Comparison of ENCODE assay signal across 13 cellular contexts in the genomic region with DNA sequence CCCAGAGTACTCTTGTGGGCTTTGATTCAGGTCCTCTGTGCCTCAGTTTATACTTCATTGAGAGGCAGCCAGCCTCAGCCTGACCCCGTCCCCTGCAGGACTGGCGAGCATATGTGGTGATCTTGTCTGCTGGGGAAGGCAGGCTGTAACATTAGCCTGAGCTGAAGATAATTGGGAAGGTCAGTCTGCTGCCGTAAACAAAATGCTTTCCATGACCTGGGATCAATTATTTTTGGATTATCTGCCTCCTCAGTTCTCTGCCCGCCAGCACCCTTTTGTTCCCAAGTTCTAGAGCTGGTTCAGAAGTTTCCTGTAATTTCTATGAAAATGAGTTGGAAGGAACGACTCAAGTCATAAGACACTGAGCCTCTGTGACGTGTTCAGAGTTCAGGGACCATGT. TPM values are rescaled to one million over a fixed set of nuclear protein-coding genes. Genes with fewer than 3 reads are reported as not detected.
A peak's percentile ranks its signal among the peaks of the same experiment; 100 is the strongest.
DNase-seq lines count a peak whose midpoint lies in the region; ATAC-seq, FAIRE-seq and TF ChIP-seq lines count a peak whose summit lies in the region.
"Had no signal": no experiment of that assay in that cellular context is flagged by ENCODE, and none has a peak within 500 bp of the region (broad histone marks: within the 10 kb centered on the region; RNA-seq: fewer than 3 reads in every experiment).

No MANE protein-coding gene starts in this region.

- intact Hi-C loops in body of pancreas (cut with DNase I), result no loop called here

- H3K27ac Mint-ChIP-seq in IgD-negative memory B cell, result peak overlapping the region; percentile 80 to 92 (median 87)
- peak overlapping the region; percentile 85 for H3K27ac Mint-ChIP-seq in central memory CD8-positive, alpha-beta T cell (ENCODE audit: low read depth)

- no peaks in the 10 kb centered on the region for H3K27me3 Mint-ChIP-seq in IgD-negative memory B cell
- no peaks in the 10 kb centered on the region for H3K27me3 Mint-ChIP-seq in central memory CD8-positive, alpha-beta T cell

- TF ChIP-seq RAD21 in SK-N-SH (IDR thresholded peaks at IDR 0.05; ENCODE audit: low read length), result no peak

- H3K79me2 ChIP-seq in SK-N-SH (ENCODE audit: insufficient read depth), result peaks cover 61% of the 10 kb centered on the region
- peaks cover 49% of the 10 kb centered on the region for H3K79me2 ChIP-seq in parathyroid adenoma

- H3K4me1 Mint-ChIP-seq in IgD-negative memory B cell, result peaks cover 46 to 59% (median 49%) of the 10 kb centered on the region in 3 donors
- peaks cover 72% of the 10 kb centered on the region for H3K4me1 Mint-ChIP-seq in central memory CD8-positive, alpha-beta T cell

- no peak for FAIRE-seq in GM12891 (lab: Jason Lieb, UNC)

- CTCF ChIA-PET in SK-N-SH (lab: Yijun Ruan, JAX), result interaction anchor here (1.4 kb wide), 3 partner anchors 11 to 78 kb away, joined by 3 to 4 read pairs (median 4); no protein-coding TSS in a partner anchor

- TF ChIP-seq POLR2A in body of pancreas (IDR thresholded peaks at IDR 0.05) (no peak), GM12891 (IDR thresholded peaks at IDR 0.05; ENCODE audit: low read depth, low read length) (no peak)

- H3K27ac ChIP-seq in SK-N-SH (ENCODE audit: low read depth in 2 of 2, low read length in 1 of 2) (no peak overlapping the region; a peak in 1 of 4 replicates), parathyroid adenoma (peak overlapping the region; percentile 58), body of pancreas (no peak overlapping the region)
- H3K27ac ChIP-seq: foreskin keratinocyte had no signal

- H2AFZ ChIP-seq in SK-N-SH (ENCODE audit: low read depth) (no peak overlapping the region), parathyroid adenoma (no peak overlapping the region)

- DNase-seq in SK-N-SH (peak; percentile 7), body of pancreas (no peak), GM12891 (ENCODE audit: insufficient read length, low spot score) (no peak)
- DNase-seq in central memory CD8-positive, alpha-beta T cell (ENCODE audit: low spot score in 2 of 2), result no peak
- DNase-seq: 8988T; activated CD8-positive, alpha-beta memory T cell treated with anti-CD3 and anti-CD28 coated beads for 24 hours; aorta; foreskin keratinocyte had no signal

- H3K4me3 Mint-ChIP-seq in IgD-negative memory B cell, result peak overlapping the region in 3 of 4 donors; percentile 39 to 79 (median 75)
- peak overlapping the region; percentile 92 for H3K4me3 Mint-ChIP-seq in central memory CD8-positive, alpha-beta T cell

- POLR2A ChIA-PET in SK-N-SH (lab: Yijun Ruan, JAX), result no interaction called here

- H3K4me2 ChIP-seq in SK-N-SH (no peak overlapping the region), parathyroid adenoma (ENCODE audit: low read length) (no peak overlapping the region)

- H3K4me1 ChIP-seq in SK-N-SH (ENCODE audit: control insufficient read depth in 1 of 2, insufficient read depth in 2 of 2, low read depth in 1 of 2, low read length in 1 of 2), result peaks cover 23 to 24% of the 10 kb centered on the region in 2 experiments; a peak in 3 of 4 replicates
- H3K4me1 ChIP-seq in parathyroid adenoma, result peaks cover 32% of the 10 kb centered on the region
- H3K4me1 ChIP-seq in body of pancreas, result peaks cover 38% of the 10 kb centered on the region

- H3K27me3 ChIP-seq in SK-N-SH (ENCODE audit: insufficient read depth) (no peaks in the 10 kb centered on the region), parathyroid adenoma (ENCODE audit: control insufficient read depth, insufficient read depth, low read length) (no peaks in the 10 kb centered on the region), body of pancreas (no peaks in the 10 kb centered on the region)
- H3K27me3 ChIP-seq: foreskin keratinocyte had no signal

- WGBS in SK-N-SH (ENCODE audit: low lambda C conversion rate), result 89% methylated on average over 6 of the region's 6 CpGs
- WGBS in body of pancreas, 2 donors, result 78 to 84% methylated on average over 3 to 6 of the region's 6 CpGs

- H3K9me3 Mint-ChIP-seq in IgD-negative memory B cell, result no peaks in the 10 kb centered on the region
- H3K9me3 Mint-ChIP-seq in central memory CD8-positive, alpha-beta T cell, result no peaks in the 10 kb centered on the region

- H3F3A ChIP-seq in SK-N-SH (replicated peaks; ENCODE audit: insufficient read depth), result peaks cover 5% of the 10 kb centered on the region

- H3K36me3 ChIP-seq in SK-N-SH (replicated peaks in 1 of 2; ENCODE audit: control insufficient read depth in 1 of 2, insufficient read depth in 2 of 2, low read length in 1 of 2) (no peaks in the 10 kb centered on the region), parathyroid adenoma (ENCODE audit: control insufficient read depth, insufficient read depth, low read length) (no peaks in the 10 kb centered on the region), body of pancreas (replicated peaks in 1 of 2; ENCODE audit: insufficient read depth in 1 of 2, low read depth in 2 of 2) (no peaks in the 10 kb centered on the region)

- no peaks in the 10 kb centered on the region for H4K20me1 ChIP-seq in SK-N-SH (ENCODE audit: insufficient read depth)

- TF ChIP-seq EP300 in SK-N-SH (IDR thresholded peaks at IDR 0.05; ENCODE audit: borderline replicate concordance in 1 of 2, low read depth in 1 of 2, low read length in 1 of 2), result no peak

- TF ChIP-seq CTCF in SK-N-SH (IDR thresholded peaks at IDR 0.05) (no peak), parathyroid adenoma (IDR thresholded peaks at IDR 0.05) (no peak), body of pancreas (IDR thresholded peaks at IDR 0.05) (no peak)

- H3K36me3 Mint-ChIP-seq in IgD-negative memory B cell, result no peaks in the 10 kb centered on the region
- H3K36me3 Mint-ChIP-seq in central memory CD8-positive, alpha-beta T cell (ENCODE audit: insufficient read depth), result peaks cover 35% of the 10 kb centered on the region

- H3K9ac ChIP-seq in SK-N-SH (no peak overlapping the region), parathyroid adenoma (no peak overlapping the region)

- no peaks in the 10 kb centered on the region for H3K9me3 ChIP-seq in SK-N-SH
- H3K9me3 ChIP-seq in parathyroid adenoma (ENCODE audit: control insufficient read depth, low read length), result no peaks in the 10 kb centered on the region
- no peaks in the 10 kb centered on the region for H3K9me3 ChIP-seq in body of pancreas

- ATAC-seq in SK-N-SH treated with all-trans-retinoic acid at 6 μM for 48 hours (no peak), body of pancreas (no peak), HG02981 (IDR thresholded peaks at IDR 0.05; ENCODE audit: unreplicated experiment) (no peak)
- no peak for ATAC-seq in central memory CD8-positive, alpha-beta T cell (replicated peaks; ENCODE audit: extremely low read depth, poor library complexity, severe bottlenecking)
- ATAC-seq: foreskin keratinocyte had no signal

- H3K4me3 ChIP-seq in SK-N-SH (ENCODE audit: low read depth in 2 of 2, low read length in 1 of 2) (no peak overlapping the region), parathyroid adenoma (ENCODE audit: low read depth, low read length) (no peak overlapping the region), body of pancreas (no peak overlapping the region)
- H3K4me3 ChIP-seq: skin epidermis had no signal

- H3K9me2 ChIP-seq in SK-N-SH, result no peaks in the 10 kb centered on the region

TF ChIP-seq in SK-N-SH, 30 proteins besides CTCF, POLR2A, EP300 and RAD21 (continues in another document):
- TF ChIP-seq FOXJ3 (CRISPR knock-in tag; IDR thresholded peaks at IDR 0.05), result no peak
- no peak for TF ChIP-seq YY1 (IDR thresholded peaks at IDR 0.05; ENCODE audit: low read depth)
- TF ChIP-seq SMC3 (IDR thresholded peaks at IDR 0.05; ENCODE audit: low read depth, low read length), result no peak

TF ChIP-seq in SK-N-SH treated with all-trans-retinoic acid at 6 μM for 48 hours, 23 proteins besides CTCF, POLR2A, EP300 and RAD21:
- TF ChIP-seq ZNF8 (CRISPR knock-in tag; IDR thresholded peaks at IDR 0.05) (no peak), PPARA (CRISPR knock-in tag; IDR thresholded peaks at IDR 0.05; ENCODE audit: borderline replicate concordance) (no peak)

TF ChIP-seq in GM12891, 5 proteins besides CTCF, POLR2A, EP300 and RAD21:
- no peak for TF ChIP-seq PAX5 (IDR thresholded peaks at IDR 0.05; ENCODE audit: insufficient read depth, low read length, severe bottlenecking)

RNA-seq across cellular contexts. Expression of a gene that starts 4.5 kb away (rescaled TPM):
- polyA plus RNA-seq in SK-N-SH (2012; rRNA removed), result 13.2 and 16.6 TPM in 2 replicates
- 6.8 and 12.5 TPM in 2 replicates for polyA plus RNA-seq in SK-N-SH (2012; cell fraction: cytosol; rRNA removed)
- polyA plus RNA-seq in SK-N-SH (2012; cell fraction: nucleus; rRNA removed), result 6.0 and 6.1 TPM in 2 replicates
- polyA plus RNA-seq in IgD-negative memory B cell, result 109 TPM
- 1 to 10 TPM in 1 of 2 donors, under 1 TPM in 1; 0.66 to 3.9 TPM for total RNA-seq in body of pancreas
- polyA plus RNA-seq in GM12891 (2012; ENCODE audit: low read depth, missing spikeins), result 16.9 TPM

RNA-seq across cellular contexts. Expression of a gene that starts 38.7 kb away (rescaled TPM):
- polyA plus RNA-seq in SK-N-SH (2012; rRNA removed) (2.4 and 2.7 TPM in 2 replicates), IgD-negative memory B cell (0.24 TPM)
- 2.3 and 3.0 TPM in 2 replicates for polyA plus RNA-seq in SK-N-SH (2012; cell fraction: cytosol; rRNA removed)
- polyA plus RNA-seq in SK-N-SH (2012; cell fraction: nucleus; rRNA removed), result 1.8 TPM in 2 replicates
- total RNA-seq in body of pancreas, result not detected
- polyA plus RNA-seq in GM12891 (2012; ENCODE audit: low read depth, missing spikeins), result 0.39 TPM

RNA-seq across cellular contexts. Expression of a gene that starts 50.0 kb away (rescaled TPM):
- polyA plus RNA-seq in SK-N-SH (2012; rRNA removed) (9.6 and 11.5 TPM in 2 replicates), IgD-negative memory B cell (49.0 TPM)
- 8.2 and 11.0 TPM in 2 replicates for polyA plus RNA-seq in SK-N-SH (2012; cell fraction: cytosol; rRNA removed)
- polyA plus RNA-seq in SK-N-SH (2012; cell fraction: nucleus; rRNA removed), result 25.9 and 32.9 TPM in 2 replicates
- 10 to 100 TPM; 17.8 to 26.5 TPM for total RNA-seq in body of pancreas
- polyA plus RNA-seq in GM12891 (2012; ENCODE audit: low read depth, missing spikeins), result 68.9 TPM
